ENCODE assay signal across 1 cellular context in the genomic region with DNA sequence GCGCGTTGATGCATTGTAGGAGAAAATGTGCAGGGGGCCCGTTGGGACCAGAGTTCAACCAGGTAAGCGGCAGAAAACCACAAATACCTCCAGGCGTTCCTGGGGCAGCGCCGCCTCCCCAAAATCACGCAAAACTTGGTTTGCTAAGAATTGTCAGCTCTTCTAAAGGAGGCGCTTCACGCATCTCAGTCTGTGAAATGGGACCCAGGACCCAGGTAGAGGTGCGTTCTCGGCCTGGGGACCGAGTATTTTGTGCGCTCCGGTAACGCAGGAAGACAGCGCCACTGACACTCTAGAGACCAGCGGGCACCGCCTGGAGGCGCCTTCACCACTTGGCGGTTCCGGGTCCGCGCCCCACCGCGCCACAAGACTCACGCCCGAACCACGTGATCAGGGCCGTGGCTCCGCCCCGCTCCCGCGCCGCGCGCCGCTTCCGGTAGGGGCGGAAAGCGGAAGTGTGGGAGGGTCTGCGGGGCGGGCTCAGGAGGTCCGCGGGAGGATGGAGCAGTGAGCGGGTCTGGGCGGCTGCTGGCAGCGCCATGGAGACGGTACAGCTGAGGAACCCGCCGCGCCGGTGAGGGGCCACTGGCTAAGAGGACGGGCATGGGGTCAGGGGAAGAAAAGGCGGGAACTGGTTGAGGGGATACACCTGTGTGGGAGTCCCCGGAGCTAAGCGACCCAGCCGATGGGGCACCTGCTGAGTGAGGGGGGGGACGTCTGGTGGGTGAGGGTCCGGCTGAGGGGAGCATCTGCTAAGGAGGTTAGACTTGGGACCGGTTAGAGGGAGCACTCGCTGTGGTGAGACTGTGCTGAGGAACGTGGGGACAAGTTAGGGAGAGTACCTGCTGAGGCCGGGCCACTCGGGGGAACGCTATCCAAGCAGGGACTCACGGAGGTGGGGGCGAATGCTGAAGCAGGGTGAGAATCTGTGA.
A peak's percentile ranks its signal among the peaks of the same experiment; 100 is the strongest.
TF ChIP-seq lines count a peak whose summit lies in the region.

Gene STK4, plus strand, starts transcription at position 483 of the 932 bp plus-strand sequence. Its CDS starts 57 bp downstream, at position 540.

TF ChIP-seq in HepG2, 621 proteins besides CTCF, POLR2A, EP300 and RAD21 (continued from another document):
- TF ChIP-seq, protein P1, sequence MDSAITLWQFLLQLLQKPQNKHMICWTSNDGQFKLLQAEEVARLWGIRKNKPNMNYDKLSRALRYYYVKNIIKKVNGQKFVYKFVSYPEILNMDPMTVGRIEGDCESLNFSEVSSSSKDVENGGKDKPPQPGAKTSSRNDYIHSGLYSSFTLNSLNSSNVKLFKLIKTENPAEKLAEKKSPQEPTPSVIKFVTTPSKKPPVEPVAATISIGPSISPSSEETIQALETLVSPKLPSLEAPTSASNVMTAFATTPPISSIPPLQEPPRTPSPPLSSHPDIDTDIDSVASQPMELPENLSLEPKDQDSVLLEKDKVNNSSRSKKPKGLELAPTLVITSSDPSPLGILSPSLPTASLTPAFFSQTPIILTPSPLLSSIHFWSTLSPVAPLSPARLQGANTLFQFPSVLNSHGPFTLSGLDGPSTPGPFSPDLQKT (CRISPR knock-in tag; IDR thresholded peaks at IDR 0.05; ENCODE audit: borderline replicate concordance), result peak; percentile 68; the same call in 1 of the 2 replicates
- TF ChIP-seq, protein P2, sequence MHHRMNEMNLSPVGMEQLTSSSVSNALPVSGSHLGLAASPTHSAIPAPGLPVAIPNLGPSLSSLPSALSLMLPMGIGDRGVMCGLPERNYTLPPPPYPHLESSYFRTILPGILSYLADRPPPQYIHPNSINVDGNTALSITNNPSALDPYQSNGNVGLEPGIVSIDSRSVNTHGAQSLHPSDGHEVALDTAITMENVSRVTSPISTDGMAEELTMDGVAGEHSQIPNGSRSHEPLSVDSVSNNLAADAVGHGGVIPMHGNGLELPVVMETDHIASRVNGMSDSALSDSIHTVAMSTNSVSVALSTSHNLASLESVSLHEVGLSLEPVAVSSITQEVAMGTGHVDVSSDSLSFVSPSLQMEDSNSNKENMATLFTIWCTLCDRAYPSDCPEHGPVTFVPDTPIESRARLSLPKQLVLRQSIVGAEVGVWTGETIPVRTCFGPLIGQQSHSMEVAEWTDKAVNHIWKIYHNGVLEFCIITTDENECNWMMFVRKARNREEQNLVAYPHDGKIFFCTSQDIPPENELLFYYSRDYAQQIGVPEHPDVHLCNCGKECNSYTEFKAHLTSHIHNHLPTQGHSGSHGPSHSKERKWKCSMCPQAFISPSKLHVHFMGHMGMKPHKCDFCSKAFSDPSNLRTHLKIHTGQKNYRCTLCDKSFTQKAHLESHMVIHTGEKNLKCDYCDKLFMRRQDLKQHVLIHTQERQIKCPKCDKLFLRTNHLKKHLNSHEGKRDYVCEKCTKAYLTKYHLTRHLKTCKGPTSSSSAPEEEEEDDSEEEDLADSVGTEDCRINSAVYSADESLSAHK (CRISPR knock-in tag; IDR thresholded peaks at IDR 0.05; ENCODE audit: borderline replicate concordance), result no peak
- TF ChIP-seq TBP (CRISPR knock-in tag; IDR thresholded peaks at IDR 0.05) (no peak), BCL6 (CRISPR knock-in tag; IDR thresholded peaks at IDR 0.05) (peak; percentile 71), NKX3-1 (CRISPR knock-in tag; IDR thresholded peaks at IDR 0.05) (peak; percentile 85; the same call in 1 of the 2 replicates), HBP1 (CRISPR knock-in tag; IDR thresholded peaks at IDR 0.05; ENCODE audit: low read depth) (peak; percentile 57), XBP1 (CRISPR knock-in tag; IDR thresholded peaks at IDR 0.05) (no peak), ZNF800 (CRISPR knock-in tag; IDR thresholded peaks at IDR 0.05) (peak; percentile 97), FOXO1 (CRISPR knock-in tag; IDR thresholded peaks at IDR 0.05) (peak; percentile 73), SMYD3 (CRISPR knock-in tag; IDR thresholded peaks at IDR 0.05) (peak; percentile 86), PRPF4 (IDR thresholded peaks at IDR 0.05; ENCODE audit: low read depth, low read length, poor library complexity, severe bottlenecking) (no peak), NFAT5 (CRISPR knock-in tag; IDR thresholded peaks at IDR 0.05) (peak; percentile 89; the same call in 1 of the 2 replicates), TAF15 (IDR thresholded peaks at IDR 0.05; ENCODE audit: low read depth, low read length, poor library complexity, severe bottlenecking) (peak; percentile 47), ZNF639 (CRISPR knock-in tag; conservative IDR thresholded peaks at IDR 0.05) (peak; percentile 97), ZBTB7B (CRISPR knock-in tag; IDR thresholded peaks at IDR 0.05) (peak; percentile 58; the same call in 1 of the 2 replicates), ZNF839 (CRISPR knock-in tag; IDR thresholded peaks at IDR 0.05; ENCODE audit: borderline replicate concordance) (no peak), SIN3B (IDR thresholded peaks at IDR 0.05; ENCODE audit: low read length) (no peak; the same call in 1 of the 2 replicates)
- TF ChIP-seq, protein P3, sequence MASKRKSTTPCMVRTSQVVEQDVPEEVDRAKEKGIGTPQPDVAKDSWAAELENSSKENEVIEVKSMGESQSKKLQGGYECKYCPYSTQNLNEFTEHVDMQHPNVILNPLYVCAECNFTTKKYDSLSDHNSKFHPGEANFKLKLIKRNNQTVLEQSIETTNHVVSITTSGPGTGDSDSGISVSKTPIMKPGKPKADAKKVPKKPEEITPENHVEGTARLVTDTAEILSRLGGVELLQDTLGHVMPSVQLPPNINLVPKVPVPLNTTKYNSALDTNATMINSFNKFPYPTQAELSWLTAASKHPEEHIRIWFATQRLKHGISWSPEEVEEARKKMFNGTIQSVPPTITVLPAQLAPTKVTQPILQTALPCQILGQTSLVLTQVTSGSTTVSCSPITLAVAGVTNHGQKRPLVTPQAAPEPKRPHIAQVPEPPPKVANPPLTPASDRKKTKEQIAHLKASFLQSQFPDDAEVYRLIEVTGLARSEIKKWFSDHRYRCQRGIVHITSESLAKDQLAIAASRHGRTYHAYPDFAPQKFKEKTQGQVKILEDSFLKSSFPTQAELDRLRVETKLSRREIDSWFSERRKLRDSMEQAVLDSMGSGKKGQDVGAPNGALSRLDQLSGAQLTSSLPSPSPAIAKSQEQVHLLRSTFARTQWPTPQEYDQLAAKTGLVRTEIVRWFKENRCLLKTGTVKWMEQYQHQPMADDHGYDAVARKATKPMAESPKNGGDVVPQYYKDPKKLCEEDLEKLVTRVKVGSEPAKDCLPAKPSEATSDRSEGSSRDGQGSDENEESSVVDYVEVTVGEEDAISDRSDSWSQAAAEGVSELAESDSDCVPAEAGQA (IDR thresholded peaks at IDR 0.05; ENCODE audit: low read depth), result peak; percentile 77; the same call in 1 of the 2 replicates
- TF ChIP-seq, protein P3 (CRISPR knock-in tag; IDR thresholded peaks at IDR 0.05; ENCODE audit: borderline replicate concordance), result 0 out of 2 replicates have a peak, but pooled peaks have one; percentile 37
- TF ChIP-seq, protein P4, sequence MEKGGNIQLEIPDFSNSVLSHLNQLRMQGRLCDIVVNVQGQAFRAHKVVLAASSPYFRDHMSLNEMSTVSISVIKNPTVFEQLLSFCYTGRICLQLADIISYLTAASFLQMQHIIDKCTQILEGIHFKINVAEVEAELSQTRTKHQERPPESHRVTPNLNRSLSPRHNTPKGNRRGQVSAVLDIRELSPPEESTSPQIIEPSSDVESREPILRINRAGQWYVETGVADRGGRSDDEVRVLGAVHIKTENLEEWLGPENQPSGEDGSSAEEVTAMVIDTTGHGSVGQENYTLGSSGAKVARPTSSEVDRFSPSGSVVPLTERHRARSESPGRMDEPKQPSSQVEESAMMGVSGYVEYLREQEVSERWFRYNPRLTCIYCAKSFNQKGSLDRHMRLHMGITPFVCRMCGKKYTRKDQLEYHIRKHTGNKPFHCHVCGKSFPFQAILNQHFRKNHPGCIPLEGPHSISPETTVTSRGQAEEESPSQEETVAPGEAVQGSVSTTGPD (CRISPR knock-in tag; IDR thresholded peaks at IDR 0.05), result no peak
- TF ChIP-seq, protein P5, sequence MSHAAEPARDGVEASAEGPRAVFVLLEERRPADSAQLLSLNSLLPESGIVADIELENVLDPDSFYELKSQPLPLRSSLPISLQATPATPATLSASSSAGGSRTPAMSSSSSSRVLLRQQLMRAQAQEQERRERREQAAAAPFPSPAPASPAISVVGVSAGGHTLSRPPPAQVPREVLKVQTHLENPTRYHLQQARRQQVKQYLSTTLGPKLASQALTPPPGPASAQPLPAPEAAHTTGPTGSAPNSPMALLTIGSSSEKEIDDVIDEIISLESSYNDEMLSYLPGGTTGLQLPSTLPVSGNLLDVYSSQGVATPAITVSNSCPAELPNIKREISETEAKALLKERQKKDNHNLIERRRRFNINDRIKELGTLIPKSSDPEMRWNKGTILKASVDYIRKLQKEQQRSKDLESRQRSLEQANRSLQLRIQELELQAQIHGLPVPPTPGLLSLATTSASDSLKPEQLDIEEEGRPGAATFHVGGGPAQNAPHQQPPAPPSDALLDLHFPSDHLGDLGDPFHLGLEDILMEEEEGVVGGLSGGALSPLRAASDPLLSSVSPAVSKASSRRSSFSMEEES (CRISPR knock-in tag; IDR thresholded peaks at IDR 0.05), result peak; percentile 98
TF ChIP-seq in HepG2: peak in this region for 443.
